In genomic region chr1:23548704-23549143, GRCh38 we compare ENCODE assay signal across 13 cellular contexts. TPM values are rescaled to one million over a fixed set of nuclear protein-coding genes. Genes with fewer than 3 reads are reported as not detected.
DNase-seq lines count a peak whose midpoint lies in the region; ATAC-seq, FAIRE-seq and TF ChIP-seq lines count a peak whose summit lies in the region.
"Had no signal": no experiment of that assay in that cellular context is flagged by ENCODE, and none has a peak within 500 bp of the region (broad histone marks: within the 10 kb centered on the region; RNA-seq: fewer than 3 reads in every experiment).

No MANE protein-coding gene starts in this region.

- no peak; the same call in 1 of the 3 replicates for ATAC-seq in K562
- ATAC-seq in activated T-helper 17 cell treated with anti-CD3 and anti-CD28 coated beads, Interleukin-2, amount 50 U/mL, for 72 hours (replicated peaks), result no peak
- no peak for ATAC-seq in HG02884 (IDR thresholded peaks at IDR 0.05; ENCODE audit: unreplicated experiment)

- no TSS peak for BruUV-seq in K562 (replicated peaks; lab: Mats Ljungman, UMichigan)

- H3K9me3 Mint-ChIP-seq in activated T-helper 17 cell treated with anti-CD3 and anti-CD28 coated beads, Interleukin-2, amount 50 U/mL, for 72 hours, result no peaks in the 10 kb centered on the region

- 45% methylated on average over 9 of the region's 9 CpGs for WGBS in K562 (ENCODE audit: insufficient coverage, low coverage, missing lambda C conversion rate)
- WGBS in spleen, 5 donors, result 41 to 75% (median 60%) methylated on average over 8 to 9 of the region's 9 CpGs

- FAIRE-seq in K562 (lab: Jason Lieb, UNC), result peak; percentile 40

- H3K9ac ChIP-seq in K562 (ENCODE audit: insufficient read depth in 1 of 2, low read depth in 2 of 2, low read length in 2 of 2), result peak overlapping the region in 1 of 2 experiments; percentile 72; a peak in 2 of 4 replicates

- TF ChIP-seq POLR2A in K562 (conservative IDR thresholded peaks at IDR 0.05) (no peak), spleen (IDR thresholded peaks at IDR 0.05) (no peak)

- H3K4me2 ChIP-seq in K562 (ENCODE audit: insufficient read depth, low read length), result peak overlapping the region; percentile 15; the same call in 1 of the 2 replicates

- no peak for TF ChIP-seq RAD21 in K562 (CRISPR knock-in tag; conservative IDR thresholded peaks at IDR 0.05 in 1 of 2, IDR thresholded peaks at IDR 0.05 in 1 of 2)

- H3K4me3 ChIP-seq in K562 (no peak overlapping the region), spleen (no peak overlapping the region)

- POLR2A ChIA-PET in K562 (lab: Yijun Ruan, JAX), result interaction anchor here (0.6 to 1.5 kb wide), 4 partner anchors 9 to 375 kb away, joined by 3 to 6 read pairs (median 4); no protein-coding TSS in a partner anchor

- no peaks in the 10 kb centered on the region for H3K27me3 Mint-ChIP-seq in activated T-helper 17 cell treated with anti-CD3 and anti-CD28 coated beads, Interleukin-2, amount 50 U/mL, for 72 hours

- DNase-seq in GM13977 (ENCODE audit: low spot score) (peak; percentile 18), K562 (ENCODE audit: extremely low read depth in 1 of 4, low spot score in 3 of 4) (peak in 1 of 4 experiments; percentile 57), iris pigment epithelial cell (ENCODE audit: low read depth) (peak; percentile 79), spleen (peak; percentile 84), amygdala (lab: John Stamatoyannopoulos, UW) (no peak), NCI-H345 (lab: John Stamatoyannopoulos, UW) (no peak)
- DNase-seq: activated CD4-positive, alpha-beta T cell treated with anti-CD3 and anti-CD28 coated beads for 4 hours; activated naive CD4-positive, alpha-beta T cell; dermis blood vessel endothelial cell; NCI-H1092; NCI-H526 treated with DMSO at 0.1 percent for 48 hours had no signal

- H3K36me3 ChIP-seq in K562 (ENCODE audit: control insufficient read depth, insufficient read depth, low read length) (no peaks in the 10 kb centered on the region), spleen (no peaks in the 10 kb centered on the region)

- no peak overlapping the region for H3K4me3 Mint-ChIP-seq in activated T-helper 17 cell treated with anti-CD3 and anti-CD28 coated beads, Interleukin-2, amount 50 U/mL, for 72 hours

- intact Hi-C loops in K562 (cut with micrococcal nuclease) (loop anchor here (2.0 kb wide), 1 partner anchor 18 kb away; no protein-coding TSS in a partner anchor), spleen (cut with DNase I; ENCODE audit: low total_unique reads) (no loop called here)

- no peaks in the 10 kb centered on the region for H3K36me3 Mint-ChIP-seq in activated T-helper 17 cell treated with anti-CD3 and anti-CD28 coated beads, Interleukin-2, amount 50 U/mL, for 72 hours (ENCODE audit: low read depth)

- H3K27me3 ChIP-seq in K562 (ENCODE audit: control insufficient read depth in 2 of 2, insufficient read depth in 2 of 2, low read length in 2 of 2), result no peaks in the 10 kb centered on the region
- H3K27me3 ChIP-seq in spleen (replicated peaks in 1 of 7), result peaks cover 0 to 2% (median 0%) of the 10 kb centered on the region in 7 donors

- H3K79me2 ChIP-seq in K562 (ENCODE audit: control insufficient read depth, insufficient read depth, low read length), result no peaks in the 10 kb centered on the region; the same call in 2 of the 3 replicates

- peaks cover 8 to 23% of the 10 kb centered on the region in 2 experiments for H3K4me1 ChIP-seq in K562 (replicated peaks in 1 of 2; ENCODE audit: control insufficient read depth in 2 of 2, insufficient read depth in 2 of 2, low read length in 2 of 2)
- H3K4me1 ChIP-seq in spleen, result peaks cover 11 to 55% (median 30%) of the 10 kb centered on the region in 6 donors

- H2AFZ ChIP-seq in K562 (ENCODE audit: low read depth, low read length), result peak overlapping the region; percentile 69

- H3K27ac Mint-ChIP-seq in activated T-helper 17 cell treated with anti-CD3 and anti-CD28 coated beads, Interleukin-2, amount 50 U/mL, for 72 hours, result no peak overlapping the region

- H3K27ac ChIP-seq in K562 (ENCODE audit: extremely low read depth, low read depth, low read length) (no peak overlapping the region; the same call in 2 of the 3 replicates), spleen (peak overlapping the region in 5 of 8 donors; percentile 27 to 57 (median 47))

- no peak for TF ChIP-seq EP300 in K562 (IDR thresholded peaks at IDR 0.05; ENCODE audit: low read length)

- no peaks in the 10 kb centered on the region for H3K9me1 ChIP-seq in K562 (ENCODE audit: control insufficient read depth, insufficient read depth, low read length)

- peaks cover 6% of the 10 kb centered on the region for H3K4me1 Mint-ChIP-seq in activated T-helper 17 cell treated with anti-CD3 and anti-CD28 coated beads, Interleukin-2, amount 50 U/mL, for 72 hours

- no peaks in the 10 kb centered on the region for H3K9me3 ChIP-seq in K562 (replicated peaks; ENCODE audit: control insufficient read depth, insufficient read depth, low read depth, low read length)
- no peaks in the 10 kb centered on the region for H3K9me3 ChIP-seq in spleen

- CTCF ChIA-PET in K562 (lab: Yijun Ruan, JAX; ENCODE audit: low intra/inter-chr PET ratio), result interaction anchor here (0.6 to 1.7 kb wide), 2 partner anchors 89 to 843 kb away, joined by 3 to 5 read pairs; no protein-coding TSS in a partner anchor

- H4K20me1 ChIP-seq in K562 (replicated peaks; ENCODE audit: control insufficient read depth, insufficient read depth, low read length), result no peaks in the 10 kb centered on the region

- no peak for TF ChIP-seq CTCF in GM13977 (IDR thresholded peaks at IDR 0.05; ENCODE audit: extremely low read depth, insufficient read depth, missing control alignments)
- no peak for TF ChIP-seq CTCF in K562 (IDR thresholded peaks at IDR 0.05 in 2 of 3, conservative IDR thresholded peaks at IDR 0.05 in 1 of 3; ENCODE audit: insufficient read depth in 2 of 3, low read depth in 1 of 3, low read length in 3 of 3)
- TF ChIP-seq CTCF in spleen (IDR thresholded peaks at IDR 0.05 in 8 of 11, conservative IDR thresholded peaks at IDR 0.05 in 3 of 11), result no peak

- in situ Hi-C loops in GM13977 (cut with MboI; ENCODE audit: low pct_unique_long_range_greater_than_20kb, low sequenced_read_pairs, unreplicated experiment), result loop anchor here (5.0 to 10.0 kb wide), 2 partner anchors 89 to 196 kb away; partner anchors contain the start of gene ELOA
- in situ Hi-C loops in K562 (cut with MboI), result loop anchor here (5.0 kb wide), 1 partner anchor 89 kb away; no protein-coding TSS in a partner anchor

TF ChIP-seq in K562, 482 proteins besides CTCF, POLR2A, EP300 and RAD21 (continues in another document):
- TF ChIP-seq HDGF (IDR thresholded peaks at IDR 0.05), result peak; percentile 56; the same call in 1 of the 2 replicates
- TF ChIP-seq EGR1 (conservative IDR thresholded peaks at IDR 0.05), result peak; percentile 94
- TF ChIP-seq BRD9 (IDR thresholded peaks at IDR 0.05; ENCODE audit: low read depth, partially characterized antibody), result peak; percentile 36
- peak; percentile 78 for TF ChIP-seq RBM25 (IDR thresholded peaks at IDR 0.05; ENCODE audit: low read depth, low read length, severe bottlenecking)
- no peak for TF ChIP-seq SIN3B (IDR thresholded peaks at IDR 0.05; ENCODE audit: low read depth)

RNA-seq across cellular contexts. Expression of gene ID3, which starts 10.6 kb away (rescaled TPM):
- total RNA-seq in K562 (2011; cell fraction: chromatin; rRNA removed; ENCODE audit: low replicate concordance), result 41.1 and 121 TPM in 2 replicates
- total RNA-seq in K562 (2011; cell fraction: nucleolus; rRNA removed), result 126 and 137 TPM in 2 replicates
- total RNA-seq in K562 (2011; cell fraction: nucleoplasm; rRNA removed), result 87.5 and 98.1 TPM in 2 replicates
- 50.9 and 59.4 TPM in 2 replicates for total RNA-seq in K562 (2014; rRNA removed)
- 12.6 and 17.2 TPM in 2 replicates for total RNA-seq in K562 (2014; rRNA removed; fragmentation: Illumina TruSeq; extraction: Trizol)
- 17.7 and 20.4 TPM in 2 replicates for total RNA-seq in K562 (2015; rRNA removed; fragmentation: Illumina TruSeq; extraction: Trizol)
- total RNA-seq in K562 (2021), result 42.2 and 44.8 TPM in 2 replicates
- 28.6 and 59.8 TPM in 2 replicates for polyA plus RNA-seq in K562 (2011; rRNA removed)
- polyA plus RNA-seq in K562 (2011; cell fraction: cytosol; rRNA removed), result 78.3 and 218 TPM in 2 replicates
- 52.1 and 90.3 TPM in 2 replicates for polyA plus RNA-seq in K562 (2011; cell fraction: nucleus; rRNA removed)
- polyA plus RNA-seq in K562 (2012), result 63.0 and 66.6 TPM in 2 replicates
- polyA plus RNA-seq in K562 (2014; fragmentation: Illumina TruSeq; extraction: Trizol), result 23.5 and 30.8 TPM in 2 replicates
- 10 to 100 TPM in 1 of 2 experiments, 1 to 10 TPM in 1; 6.8 to 13.2 TPM for polyA plus RNA-seq in K562 (2014; fragmentation: Nextera tagmentation; extraction: Ambion mirVana)
- 44.4 and 54.2 TPM in 2 replicates for polyA plus RNA-seq in K562 (2014; rRNA removed)
- polyA minus RNA-seq in K562 (2011; rRNA and poly(A)+ RNA removed), result 9.7 and 17.8 TPM in 2 replicates
- polyA minus RNA-seq in K562 (2011; cell fraction: cytosol; rRNA and poly(A)+ RNA removed), result 23.9 and 44.6 TPM in 2 replicates
- 65.3 and 68.1 TPM in 2 replicates for polyA minus RNA-seq in K562 (2011; cell fraction: nucleus; rRNA and poly(A)+ RNA removed)
- 100 to 1,000 TPM in 1 of 7 donors, 10 to 100 TPM in 6; 49.5 to 122 (median 65.4) TPM for total RNA-seq in spleen
- 100 to 1,000 TPM in 2 of 3 donors, 10 to 100 TPM in 1; 59.8 to 118 (median 109) TPM for polyA plus RNA-seq in spleen
- total RNA-seq in activated T-helper 17 cell treated with anti-CD3 and anti-CD28 coated beads, Interleukin-2, amount 50 U/mL, for 72 hours, result 10 to 100 TPM; 19.5 to 45.2 TPM

RNA-seq across cellular contexts. Expression of gene E2F2, which starts 17.7 kb away (rescaled TPM):
- total RNA-seq in K562 (2011; cell fraction: chromatin; rRNA removed; ENCODE audit: low replicate concordance), result 29.6 and 39.0 TPM in 2 replicates
- total RNA-seq in K562 (2011; cell fraction: nucleolus; rRNA removed), result 13.2 and 15.8 TPM in 2 replicates
- total RNA-seq in K562 (2011; cell fraction: nucleoplasm; rRNA removed), result 21.7 and 23.2 TPM in 2 replicates
- total RNA-seq in K562 (2014; rRNA removed) (14.9 and 19.9 TPM in 2 replicates), K562 (2014; rRNA removed; fragmentation: Illumina TruSeq; extraction: Trizol) (11.0 and 11.4 TPM in 2 replicates), K562 (2015; rRNA removed; fragmentation: Illumina TruSeq; extraction: Trizol) (11.7 and 12.0 TPM in 2 replicates), K562 (2021) (22.5 and 25.3 TPM in 2 replicates), spleen (10 to 100 TPM in 2 of 7 donors, 1 to 10 TPM in 5; 3.4 to 18.9 (median 8.4) TPM)
- polyA plus RNA-seq in K562 (2011; rRNA removed) (3.1 and 4.2 TPM in 2 replicates), K562 (2014; fragmentation: Illumina TruSeq; extraction: Trizol) (14.3 and 16.1 TPM in 2 replicates), K562 (2014; fragmentation: Nextera tagmentation; extraction: Ambion mirVana) (1 to 10 TPM; 3.8 to 4.0 TPM), K562 (2014; rRNA removed) (10.1 and 10.3 TPM in 2 replicates), spleen (1 to 10 TPM in 2 of 3 donors, under 1 TPM in 1; 0.89 to 2.3 (median 1.5) TPM)
- polyA plus RNA-seq in K562 (2011; cell fraction: cytosol; rRNA removed), result 3.0 and 3.9 TPM in 2 replicates
- polyA plus RNA-seq in K562 (2011; cell fraction: nucleus; rRNA removed), result 8.1 and 9.2 TPM in 2 replicates
- 9.2 and 10.2 TPM in 2 replicates for polyA plus RNA-seq in K562 (2012)
- 3.5 and 4.7 TPM in 2 replicates for polyA minus RNA-seq in K562 (2011; rRNA and poly(A)+ RNA removed)
- polyA minus RNA-seq in K562 (2011; cell fraction: cytosol; rRNA and poly(A)+ RNA removed), result 5.8 and 6.5 TPM in 2 replicates
- 5.1 and 8.9 TPM in 2 replicates for polyA minus RNA-seq in K562 (2011; cell fraction: nucleus; rRNA and poly(A)+ RNA removed)
- total RNA-seq in activated T-helper 17 cell treated with anti-CD3 and anti-CD28 coated beads, Interleukin-2, amount 50 U/mL, for 72 hours, result 10 to 100 TPM; 13.0 to 24.1 TPM

Comparison
In these comparisons a context has a peak if more than half of its experiments do, and no peak if none do; other contexts are left out.
1. DNase-seq: peak in GM13977 (single experiment), iris pigment epithelial cell (single experiment) and spleen (single experiment); none in amygdala (0 of 56) and NCI-H345 (single experiment).